ENCODE assay signal across 11 cellular contexts in the genomic region with DNA sequence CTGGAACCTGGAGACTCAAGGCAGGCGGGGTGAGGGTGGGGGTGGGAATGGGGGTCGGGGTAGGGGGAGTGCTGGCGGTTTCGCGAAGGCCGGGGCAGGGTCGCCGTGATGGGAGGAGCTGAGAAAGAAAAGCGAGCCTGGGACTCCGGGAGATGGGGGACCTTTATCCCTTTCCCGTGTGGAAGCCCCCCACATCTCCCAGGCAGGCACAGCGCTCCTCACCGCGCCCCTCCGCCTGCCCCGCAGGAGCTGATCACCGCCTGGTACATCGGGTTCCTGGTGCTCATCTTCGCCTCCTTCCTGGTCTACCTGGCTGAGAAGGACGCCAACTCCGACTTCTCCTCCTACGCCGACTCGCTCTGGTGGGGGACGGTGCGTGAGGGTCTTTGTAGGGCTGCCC. TPM values are rescaled to one million over a fixed set of nuclear protein-coding genes. Genes with fewer than 3 reads are reported as not detected.
DNase-seq lines count a peak whose midpoint lies in the region; ATAC-seq and TF ChIP-seq lines count a peak whose summit lies in the region.
"Had no signal": no experiment of that assay in that cellular context is flagged by ENCODE, and none has a peak within 500 bp of the region (broad histone marks: within the 10 kb centered on the region; RNA-seq: fewer than 3 reads in every experiment).

No MANE protein-coding gene starts in this region.

- H3K27me3 ChIP-seq in CD8-positive, alpha-beta memory T cell (ENCODE audit: insufficient read depth, low read length, poor library complexity, severe bottlenecking) = no peaks in the 10 kb centered on the region
- H3K27me3 ChIP-seq in IMR-90 (ENCODE audit: control insufficient read depth, insufficient read depth, low read length) (peaks cover 43% of the 10 kb centered on the region), neural progenitor cell (peaks cover 70% of the 10 kb centered on the region)

- H2BK15ac ChIP-seq in IMR-90 (ENCODE audit: low read depth, low read length) = no peak overlapping the region

- no peaks in the 10 kb centered on the region for H3K79me1 ChIP-seq in IMR-90 (ENCODE audit: low read depth in 1 of 2, low read length in 2 of 2)

- H3K9me3 Mint-ChIP-seq in CD8-positive, alpha-beta memory T cell = no peaks in the 10 kb centered on the region
- no peaks in the 10 kb centered on the region for H3K9me3 Mint-ChIP-seq in dendritic cell treated with granulocyte-macrophage colony-stimulating factor and Interleukin-4, amounts not matched to agents 40 ng/mL and 50 ng/mL, for 4 days
- no peaks in the 10 kb centered on the region for H3K9me3 Mint-ChIP-seq in neural progenitor cell

- no peak for TF ChIP-seq RAD21 in IMR-90 (IDR thresholded peaks at IDR 0.05; ENCODE audit: low read length)

- H4K5ac ChIP-seq in IMR-90 (ENCODE audit: low read depth, low read length) = no peak overlapping the region

- in situ Hi-C loops in IMR-90 (cut with MboI; ENCODE audit: low sequenced_read_pairs) = no loop called here

- H3K56ac ChIP-seq in IMR-90 (ENCODE audit: extremely low read depth, insufficient read depth, low read length) = no peak overlapping the region

- no peaks in the 10 kb centered on the region for H3K36me3 ChIP-seq in CD8-positive, alpha-beta memory T cell (ENCODE audit: insufficient read depth, low read length)
- H3K36me3 ChIP-seq in IMR-90 (ENCODE audit: control insufficient read depth, insufficient read depth, low read length) (no peaks in the 10 kb centered on the region), neural progenitor cell (no peaks in the 10 kb centered on the region)

- TF ChIP-seq POLR2A in IMR-90 (IDR thresholded peaks at IDR 0.05; ENCODE audit: low read depth, low read length) = no peak

- H4K20me1 ChIP-seq in IMR-90 (ENCODE audit: insufficient read depth, low read length) (no peaks in the 10 kb centered on the region), neural progenitor cell (ENCODE audit: low read depth) (peaks cover 11% of the 10 kb centered on the region)

- H3K27ac ChIP-seq in CD8-positive, alpha-beta memory T cell (ENCODE audit: low read depth, low read length) = no peak overlapping the region
- H3K27ac ChIP-seq in IMR-90 (ENCODE audit: insufficient read depth, low read length) (no peak overlapping the region), neural progenitor cell (no peak overlapping the region)

- H3K36me3 Mint-ChIP-seq in CD8-positive, alpha-beta memory T cell = no peaks in the 10 kb centered on the region
- no peaks in the 10 kb centered on the region for H3K36me3 Mint-ChIP-seq in dendritic cell treated with granulocyte-macrophage colony-stimulating factor and Interleukin-4, amounts not matched to agents 40 ng/mL and 50 ng/mL, for 4 days (ENCODE audit: low read depth)
- H3K36me3 Mint-ChIP-seq in neural progenitor cell = no peaks in the 10 kb centered on the region

- H4K8ac ChIP-seq in IMR-90 (ENCODE audit: low read depth in 2 of 2, low read length in 2 of 2) = no peak overlapping the region

- BruUV-seq in IMR-90 (replicated peaks; lab: Mats Ljungman, UMichigan) = no TSS peak

- no peak overlapping the region for H3K9ac ChIP-seq in IMR-90 (ENCODE audit: low read depth, low read length)
- no peak overlapping the region for H3K9ac ChIP-seq in neural progenitor cell

- no peak overlapping the region for H2BK120ac ChIP-seq in IMR-90 (ENCODE audit: low read depth, low read length)

- DNase-seq in CD8-positive, alpha-beta memory T cell = no peak
- DNase-seq in IMR-90 = no peak
- no peak for DNase-seq in neural progenitor cell (ENCODE audit: low spot score)
- no peak for DNase-seq in NCI-H446 (lab: John Stamatoyannopoulos, UW)
- DNase-seq: NCI-H2107 had no signal

- H3K4me3 Mint-ChIP-seq in CD8-positive, alpha-beta memory T cell = peak overlapping the region; percentile 58 to 93 (median 79)
- peak overlapping the region; percentile 18 for H3K4me3 Mint-ChIP-seq in dendritic cell treated with granulocyte-macrophage colony-stimulating factor and Interleukin-4, amounts not matched to agents 40 ng/mL and 50 ng/mL, for 4 days
- H3K4me3 Mint-ChIP-seq in neural progenitor cell = peak overlapping the region; percentile 66

- no peaks in the 10 kb centered on the region for H3K9me1 ChIP-seq in IMR-90 (ENCODE audit: insufficient read depth, low read length)

- no peak overlapping the region for H3K4ac ChIP-seq in IMR-90 (ENCODE audit: low read depth, low read length)

- H3K79me2 ChIP-seq in neural progenitor cell (ENCODE audit: low read depth) = no peaks in the 10 kb centered on the region

- H2AK5ac ChIP-seq in IMR-90 (ENCODE audit: low read depth, low read length) = no peak overlapping the region

- peak overlapping the region in 3 of 8 donors; percentile 17 to 83 (median 41) for H3K27ac Mint-ChIP-seq in CD8-positive, alpha-beta memory T cell
- no peak overlapping the region for H3K27ac Mint-ChIP-seq in dendritic cell treated with granulocyte-macrophage colony-stimulating factor and Interleukin-4, amounts not matched to agents 40 ng/mL and 50 ng/mL, for 4 days
- H3K27ac Mint-ChIP-seq in neural progenitor cell = no peak overlapping the region

- no peak overlapping the region for H3K23ac ChIP-seq in IMR-90 (ENCODE audit: low read depth, low read length)

- dilution Hi-C loops in IMR-90 (cut with HindIII; ENCODE audit: low sequenced_read_pairs, unreplicated experiment) = no loop called here

- no peak overlapping the region for H2BK20ac ChIP-seq in IMR-90 (ENCODE audit: low read depth, low read length)

- peaks cover 4 to 18% (median 5%) of the 10 kb centered on the region in 3 donors for H3K4me1 Mint-ChIP-seq in CD8-positive, alpha-beta memory T cell
- H3K4me1 Mint-ChIP-seq in dendritic cell treated with granulocyte-macrophage colony-stimulating factor and Interleukin-4, amounts not matched to agents 40 ng/mL and 50 ng/mL, for 4 days (ENCODE audit: low read depth) = peaks cover 17% of the 10 kb centered on the region
- peaks cover 25% of the 10 kb centered on the region for H3K4me1 Mint-ChIP-seq in neural progenitor cell

- POLR2A ChIA-PET in CD8-positive, alpha-beta memory T cell (lab: Charles Lee) = interaction anchor here (0.6 to 1.2 kb wide), 3 partner anchors 43 to 1520 kb away, joined by 3 to 5 read pairs (median 3); a partner anchor contains a TSS
- POLR2A ChIA-PET in IMR-90 (lab: Charles Lee; ENCODE audit: unreplicated experiment) = no interaction called here

- no peak overlapping the region for H2AK9ac ChIP-seq in IMR-90 (replicated peaks; ENCODE audit: low read depth, low read length, poor library complexity)

- CTCF ChIA-PET in CD8-positive, alpha-beta memory T cell (lab: Charles Lee) = interaction anchor here (1.2 kb wide), 1 partner anchor 134 kb away, joined by 3 read pairs; no protein-coding TSS in a partner anchor
- CTCF ChIA-PET in IMR-90 (lab: Yijun Ruan, JAX) = interaction anchor here (0.6 kb wide), 1 partner anchor 45 kb away, joined by 3 read pairs; no protein-coding TSS in a partner anchor

- H2AFZ ChIP-seq in IMR-90 (replicated peaks; ENCODE audit: low read length, poor library complexity) = peak overlapping the region; percentile 49
- no peak overlapping the region for H2AFZ ChIP-seq in neural progenitor cell (replicated peaks)

- H4K91ac ChIP-seq in IMR-90 (ENCODE audit: insufficient read depth, low read depth, low read length) = no peak overlapping the region

- TF ChIP-seq CTCF in IMR-90 (conservative IDR thresholded peaks at IDR 0.05; ENCODE audit: low read depth, low read length) (no peak), neural progenitor cell (IDR thresholded peaks at IDR 0.05) (no peak)

- H3K27me3 Mint-ChIP-seq in CD8-positive, alpha-beta memory T cell = no peaks in the 10 kb centered on the region
- peaks cover 49% of the 10 kb centered on the region for H3K27me3 Mint-ChIP-seq in dendritic cell treated with granulocyte-macrophage colony-stimulating factor and Interleukin-4, amounts not matched to agents 40 ng/mL and 50 ng/mL, for 4 days
- peaks cover 7% of the 10 kb centered on the region for H3K27me3 Mint-ChIP-seq in neural progenitor cell (ENCODE audit: insufficient read depth, low read depth)

- no peak overlapping the region for H3K18ac ChIP-seq in IMR-90 (ENCODE audit: low read depth, low read length)

- H2BK5ac ChIP-seq in IMR-90 (ENCODE audit: low read depth, low read length, poor library complexity, severe bottlenecking) = no peak overlapping the region

- peaks cover 6% of the 10 kb centered on the region for H3F3A ChIP-seq in neural progenitor cell (ENCODE audit: low read depth)

- no peak overlapping the region for H3K4me3 ChIP-seq in CD8-positive, alpha-beta memory T cell (ENCODE audit: low read length)
- H3K4me3 ChIP-seq in IMR-90 (ENCODE audit: insufficient read depth, low read depth, low read length) = no peak overlapping the region
- no peak overlapping the region for H3K4me3 ChIP-seq in neural progenitor cell

- ATAC-seq in IMR-90 (ENCODE audit: low read depth) (no peak), HG02759 (IDR thresholded peaks at IDR 0.05; ENCODE audit: unreplicated experiment) (no peak), GM19324 (IDR thresholded peaks at IDR 0.05; ENCODE audit: low FRiP score, unreplicated experiment) (no peak)

- 63% methylated on average over 10 of the region's 26 CpGs; no CpG with 5 or more reads in 1 of the 2 experiments for WGBS in IMR-90 (ENCODE audit: extremely low coverage in 2 of 2, insufficient read length in 1 of 2), 2 experiments

- intact Hi-C loops in IMR-90 (cut with micrococcal nuclease) = no loop called here
- intact Hi-C loops in dendritic cell treated with granulocyte-macrophage colony-stimulating factor and Interleukin-4, amounts not matched to agents 40 ng/mL and 50 ng/mL, for 4 days (cut with micrococcal nuclease) = no loop called here

- no peaks in the 10 kb centered on the region for H3K9me3 ChIP-seq in CD8-positive, alpha-beta memory T cell (ENCODE audit: low read length)
- H3K9me3 ChIP-seq in IMR-90 (ENCODE audit: control insufficient read depth, insufficient read depth, low read length) = no peaks in the 10 kb centered on the region
- H3K9me3 ChIP-seq in neural progenitor cell (ENCODE audit: low read depth) = no peaks in the 10 kb centered on the region

- no peak overlapping the region for H3K4me2 ChIP-seq in IMR-90 (ENCODE audit: low read depth, low read length)
- peak overlapping the region; percentile 84 for H3K4me2 ChIP-seq in neural progenitor cell

- no peak overlapping the region for H3K14ac ChIP-seq in IMR-90 (replicated peaks; ENCODE audit: low read depth, low read length)

- H3K4me1 ChIP-seq in CD8-positive, alpha-beta memory T cell (ENCODE audit: insufficient read depth, low read length) = peaks cover 6% of the 10 kb centered on the region
- peaks cover 3% of the 10 kb centered on the region for H3K4me1 ChIP-seq in IMR-90 (ENCODE audit: control insufficient read depth, insufficient read depth, low read length)
- peaks cover 14% of the 10 kb centered on the region for H3K4me1 ChIP-seq in neural progenitor cell

RNA-seq across cellular contexts. Expression of a gene that starts 35.5 kb away (rescaled TPM):
- total RNA-seq in CD8-positive, alpha-beta memory T cell = under 1 TPM; 0.09 to 0.16 TPM
- not detected for polyA plus RNA-seq in CD8-positive, alpha-beta memory T cell
- total RNA-seq in IMR-90 (2012; rRNA removed) (not detected in 2 replicates), neural progenitor cell (ENCODE audit: low replicate concordance) (0.87 TPM in 1 of 2 replicates, not detected in the other)
- 0.07 and 0.09 TPM in 2 replicates for polyA plus RNA-seq in IMR-90 (2012; rRNA removed)
- polyA plus RNA-seq in IMR-90 (2012; cell fraction: cytosol; rRNA removed) = 0.01 and 0.04 TPM in 2 replicates
- polyA plus RNA-seq in IMR-90 (2012; cell fraction: nucleus; rRNA removed; ENCODE audit: low replicate concordance) = 0.33 and 0.48 TPM in 2 replicates
- total RNA-seq: dermis blood vessel endothelial cell, M059J had no signal
- polyA plus RNA-seq: neural cell had no signal

RNA-seq across cellular contexts. Expression of a gene that starts 43.1 kb away (rescaled TPM):
- total RNA-seq in CD8-positive, alpha-beta memory T cell = 1 to 10 TPM; 1.3 to 1.7 TPM
- polyA plus RNA-seq in CD8-positive, alpha-beta memory T cell = 16.4 TPM
- total RNA-seq in IMR-90 (2012; rRNA removed) (under 0.01 and 0.28 TPM in 2 replicates), neural progenitor cell (ENCODE audit: low replicate concordance) (0.77 and 12.8 TPM in 2 replicates)
- 1.6 and 2.2 TPM in 2 replicates for polyA plus RNA-seq in IMR-90 (2012; rRNA removed)
- polyA plus RNA-seq in IMR-90 (2012; cell fraction: cytosol; rRNA removed) = 1.7 and 7.4 TPM in 2 replicates
- polyA plus RNA-seq in IMR-90 (2012; cell fraction: nucleus; rRNA removed; ENCODE audit: low replicate concordance) = 1.2 and 3.1 TPM in 2 replicates

Comparison
In these comparisons a context has a peak if more than half of its experiments do, and no peak if none do; other contexts are left out.
1. H3K4me3 Mint-ChIP-seq: peak in every context shown above with its lines; median percentile 79 in CD8-positive, alpha-beta memory T cell; 66 in neural progenitor cell; 18 in dendritic cell treated with granulocyte-macrophage colony-stimulating factor and Interleukin-4, amounts not matched to agents 40 ng/mL and 50 ng/mL, for 4 days.